19 cellular contexts compared by ENCODE assay signal in genomic region chr19:49398931-49399330, GRCh38. TPM values are rescaled to one million over a fixed set of nuclear protein-coding genes. Genes with fewer than 3 reads are reported as not detected.
DNase-seq lines count a peak whose midpoint lies in the region; ATAC-seq and TF ChIP-seq lines count a peak whose summit lies in the region.
"Had no signal": no experiment of that assay in that cellular context is flagged by ENCODE, and none has a peak within 500 bp of the region (broad histone marks: within the 10 kb centered on the region; RNA-seq: fewer than 3 reads in every experiment).

No MANE protein-coding gene starts in this region.

- intact Hi-C loops in naive thymus-derived CD4-positive, alpha-beta T cell (cut with micrococcal nuclease) = no loop called here
- intact Hi-C loops in MCF 10A (cut with micrococcal nuclease) = no loop called here

- no peaks in the 10 kb centered on the region for H3K9me3 Mint-ChIP-seq in activated naive CD8-positive, alpha-beta T cell (ENCODE audit: low read depth)
- H3K9me3 Mint-ChIP-seq in activated naive CD8-positive, alpha-beta T cell treated with anti-CD3 and anti-CD28 coated beads, Interleukin-2, amount 50 U/mL, for 24 hours = no peaks in the 10 kb centered on the region
- peaks cover 0 to 4% (median 0%) of the 10 kb centered on the region in 11 donors for H3K9me3 Mint-ChIP-seq in naive thymus-derived CD4-positive, alpha-beta T cell
- no peaks in the 10 kb centered on the region for H3K9me3 Mint-ChIP-seq in stimulated activated effector memory CD8-positive, alpha-beta T cell treated with anti-CD3 and anti-CD28 coated beads, Interleukin-12 subunit alpha, Interleukin-12 subunit beta, amount 100 ng/mL, for 72 hours
- H3K9me3 Mint-ChIP-seq in MCF 10A (ENCODE audit: unreplicated experiment) = no peaks in the 10 kb centered on the region
- H3K9me3 Mint-ChIP-seq: HFFc6 had no signal

- CTCF ChIA-PET in naive thymus-derived CD4-positive, alpha-beta T cell (lab: Charles Lee) = no interaction called here
- CTCF ChIA-PET in MCF 10A (lab: Yijun Ruan, JAX) = no interaction called here

- no peaks in the 10 kb centered on the region for H3K27me3 ChIP-seq in naive thymus-derived CD4-positive, alpha-beta T cell (ENCODE audit: control insufficient read depth in 2 of 2, insufficient read depth in 2 of 2, low read length in 2 of 2)
- H3K27me3 ChIP-seq in Peyer's patch = no peaks in the 10 kb centered on the region

- TF ChIP-seq CTCF in MCF 10A (IDR thresholded peaks at IDR 0.05; ENCODE audit: unreplicated experiment) (no peak), Peyer's patch (IDR thresholded peaks at IDR 0.05) (no peak)

- H3K27ac ChIP-seq in naive thymus-derived CD4-positive, alpha-beta T cell (ENCODE audit: low read depth, low read length) = no peak overlapping the region
- H3K27ac ChIP-seq in Peyer's patch = no peak overlapping the region

- H3K9me3 ChIP-seq in T-helper 17 cell (ENCODE audit: control insufficient read depth, low read length, poor library complexity, severe bottlenecking) = no peaks in the 10 kb centered on the region
- H3K9me3 ChIP-seq in naive thymus-derived CD4-positive, alpha-beta T cell (ENCODE audit: control insufficient read depth in 2 of 3, low read length in 3 of 3) = no peaks in the 10 kb centered on the region
- no peaks in the 10 kb centered on the region for H3K9me3 ChIP-seq in Peyer's patch

- no peak for ATAC-seq in activated naive CD8-positive, alpha-beta T cell treated with anti-CD3 and anti-CD28 coated beads, Interleukin-2, amount 50 U/mL, for 24 hours
- no peak for ATAC-seq in T-helper 17 cell
- no peak for ATAC-seq in naive thymus-derived CD4-positive, alpha-beta T cell
- ATAC-seq in stimulated activated effector memory CD8-positive, alpha-beta T cell treated with anti-CD3 and anti-CD28 coated beads, Interleukin-12 subunit alpha, Interleukin-12 subunit beta, amount 100 ng/mL, for 72 hours = no peak

- no peaks in the 10 kb centered on the region for H3K36me3 ChIP-seq in naive thymus-derived CD4-positive, alpha-beta T cell (ENCODE audit: control insufficient read depth in 2 of 3, insufficient read depth in 3 of 3, low read length in 3 of 3)
- H3K36me3 ChIP-seq in Peyer's patch = no peaks in the 10 kb centered on the region

- POLR2A ChIA-PET in naive thymus-derived CD4-positive, alpha-beta T cell (lab: Charles Lee) = interaction anchor here (1.1 kb wide), 1 partner anchor 46 kb away, joined by 3 read pairs; no protein-coding TSS in a partner anchor
- POLR2A ChIA-PET in MCF 10A (lab: Yijun Ruan, JAX) = interaction anchor here (0.5 kb wide), 1 partner anchor 49 kb away, joined by 3 read pairs; no protein-coding TSS in a partner anchor

- BruUV-seq in MCF 10A (replicated peaks; lab: Mats Ljungman, UMichigan) = no TSS peak

- TF ChIP-seq POLR2A in Peyer's patch (IDR thresholded peaks at IDR 0.05) = no peak

- no peak overlapping the region for H3K27ac Mint-ChIP-seq in activated naive CD8-positive, alpha-beta T cell
- no peak overlapping the region for H3K27ac Mint-ChIP-seq in activated naive CD8-positive, alpha-beta T cell treated with anti-CD3 and anti-CD28 coated beads, Interleukin-2, amount 50 U/mL, for 24 hours
- peak overlapping the region; percentile 83 for H3K27ac Mint-ChIP-seq in T-helper 17 cell
- peak overlapping the region in 5 of 9 donors; percentile 5 to 70 (median 49) for H3K27ac Mint-ChIP-seq in naive thymus-derived CD4-positive, alpha-beta T cell
- H3K27ac Mint-ChIP-seq in stimulated activated effector memory CD8-positive, alpha-beta T cell treated with anti-CD3 and anti-CD28 coated beads, Interleukin-12 subunit alpha, Interleukin-12 subunit beta, amount 100 ng/mL, for 72 hours = peak overlapping the region; percentile 3
- H3K27ac Mint-ChIP-seq in MCF 10A (ENCODE audit: low read depth, unreplicated experiment) = no peak overlapping the region
- H3K27ac Mint-ChIP-seq: HFFc6 had no signal

- no peak overlapping the region for H3K4me3 ChIP-seq in naive thymus-derived CD4-positive, alpha-beta T cell (ENCODE audit: low read length)
- no peak overlapping the region for H3K4me3 ChIP-seq in Peyer's patch

- no peaks in the 10 kb centered on the region for H3K27me3 Mint-ChIP-seq in activated naive CD8-positive, alpha-beta T cell
- peaks cover 1% of the 10 kb centered on the region for H3K27me3 Mint-ChIP-seq in activated naive CD8-positive, alpha-beta T cell treated with anti-CD3 and anti-CD28 coated beads, Interleukin-2, amount 50 U/mL, for 24 hours
- H3K27me3 Mint-ChIP-seq in T-helper 17 cell (no peaks in the 10 kb centered on the region), MCF 10A (ENCODE audit: insufficient read depth, unreplicated experiment) (peaks cover 18% of the 10 kb centered on the region)
- no peaks in the 10 kb centered on the region for H3K27me3 Mint-ChIP-seq in naive thymus-derived CD4-positive, alpha-beta T cell

- H3K36me3 Mint-ChIP-seq in activated naive CD8-positive, alpha-beta T cell = no peaks in the 10 kb centered on the region
- H3K36me3 Mint-ChIP-seq in activated naive CD8-positive, alpha-beta T cell treated with anti-CD3 and anti-CD28 coated beads, Interleukin-2, amount 50 U/mL, for 24 hours (ENCODE audit: low read depth) = no peaks in the 10 kb centered on the region
- H3K36me3 Mint-ChIP-seq in T-helper 17 cell (ENCODE audit: low read depth) = peaks cover 3% of the 10 kb centered on the region
- no peaks in the 10 kb centered on the region for H3K36me3 Mint-ChIP-seq in naive thymus-derived CD4-positive, alpha-beta T cell
- no peaks in the 10 kb centered on the region for H3K36me3 Mint-ChIP-seq in stimulated activated effector memory CD8-positive, alpha-beta T cell treated with anti-CD3 and anti-CD28 coated beads, Interleukin-12 subunit alpha, Interleukin-12 subunit beta, amount 100 ng/mL, for 72 hours
- H3K36me3 Mint-ChIP-seq in MCF 10A (ENCODE audit: insufficient read depth, unreplicated experiment) = no peaks in the 10 kb centered on the region

- H3K4me1 ChIP-seq in naive thymus-derived CD4-positive, alpha-beta T cell (ENCODE audit: control insufficient read depth in 2 of 2, insufficient read depth in 2 of 2, low read length in 2 of 2) = peaks cover 0 to 20% of the 10 kb centered on the region in 2 donors
- H3K4me1 ChIP-seq in Peyer's patch = no peaks in the 10 kb centered on the region

- peaks cover 29% of the 10 kb centered on the region for H3K4me1 Mint-ChIP-seq in activated naive CD8-positive, alpha-beta T cell (ENCODE audit: low read depth)
- H3K4me1 Mint-ChIP-seq in activated naive CD8-positive, alpha-beta T cell treated with anti-CD3 and anti-CD28 coated beads, Interleukin-2, amount 50 U/mL, for 24 hours = peaks cover 11% of the 10 kb centered on the region
- peaks cover 23% of the 10 kb centered on the region for H3K4me1 Mint-ChIP-seq in T-helper 17 cell
- H3K4me1 Mint-ChIP-seq in naive thymus-derived CD4-positive, alpha-beta T cell = peaks cover 14 to 35% (median 23%) of the 10 kb centered on the region in 7 donors
- H3K4me1 Mint-ChIP-seq in stimulated activated effector memory CD8-positive, alpha-beta T cell treated with anti-CD3 and anti-CD28 coated beads, Interleukin-12 subunit alpha, Interleukin-12 subunit beta, amount 100 ng/mL, for 72 hours = peaks cover 6% of the 10 kb centered on the region
- peaks cover 4% of the 10 kb centered on the region for H3K4me1 Mint-ChIP-seq in MCF 10A (ENCODE audit: insufficient read depth, unreplicated experiment)

- peak overlapping the region; percentile 4 for H3K4me3 Mint-ChIP-seq in activated naive CD8-positive, alpha-beta T cell
- H3K4me3 Mint-ChIP-seq in activated naive CD8-positive, alpha-beta T cell treated with anti-CD3 and anti-CD28 coated beads, Interleukin-2, amount 50 U/mL, for 24 hours = no peak overlapping the region
- H3K4me3 Mint-ChIP-seq in T-helper 17 cell (peak overlapping the region; percentile 63), MCF 10A (ENCODE audit: unreplicated experiment) (no peak overlapping the region)
- H3K4me3 Mint-ChIP-seq in naive thymus-derived CD4-positive, alpha-beta T cell = peak overlapping the region in 8 of 10 donors; percentile 0 to 76 (median 53)
- H3K4me3 Mint-ChIP-seq in stimulated activated effector memory CD8-positive, alpha-beta T cell treated with anti-CD3 and anti-CD28 coated beads, Interleukin-12 subunit alpha, Interleukin-12 subunit beta, amount 100 ng/mL, for 72 hours = no peak overlapping the region
- H3K4me3 Mint-ChIP-seq: HFFc6 had no signal

- no peak for DNase-seq in activated naive CD8-positive, alpha-beta T cell treated with anti-CD3 and anti-CD28 coated beads, Interleukin-2, amount 50 U/mL, for 24 hours
- DNase-seq in T-helper 17 cell = no peak
- DNase-seq in naive thymus-derived CD4-positive, alpha-beta T cell = no peak
- DNase-seq in stimulated activated effector memory CD8-positive, alpha-beta T cell treated with anti-CD3 and anti-CD28 coated beads, Interleukin-12 subunit alpha, Interleukin-12 subunit beta, amount 100 ng/mL, for 72 hours (ENCODE audit: low spot score in 2 of 2) = no peak
- no peak for DNase-seq in MCF 10A (ENCODE audit: unreplicated experiment)
- no peak for DNase-seq in NCI-H774 (lab: John Stamatoyannopoulos, UW)
- no peak for DNase-seq in Peyer's patch
- DNase-seq: EL, GOT3, HFFc6, KG1, NCI-H1105, NCI-H1694, NCI-H2107, NCI-H2227 treated with DMSO at 0.1 percent for 48 hours, NCI-H524, SHP77 had no signal

RNA-seq across cellular contexts. Expression of gene KASH5, which starts 10.9 kb away (rescaled TPM):
- total RNA-seq in T-helper 17 cell = under 1 TPM in 1 of 2 donors, not detected in 1; 0.86 TPM
- total RNA-seq in naive thymus-derived CD4-positive, alpha-beta T cell = under 1 TPM in 3 of 5 experiments, not detected in 2; 0.27 to 0.97 (median 0.42) TPM
- polyA plus RNA-seq in naive thymus-derived CD4-positive, alpha-beta T cell = not detected
- not detected in 2 replicates for total RNA-seq in MCF 10A (2022)
- not detected for total RNA-seq in Peyer's patch
- total RNA-seq: HFFc6, M059J had no signal

RNA-seq across cellular contexts. Expression of gene PTH2, which starts 24.3 kb away (rescaled TPM):
- total RNA-seq in T-helper 17 cell = not detected
- total RNA-seq in naive thymus-derived CD4-positive, alpha-beta T cell = not detected
- not detected for polyA plus RNA-seq in naive thymus-derived CD4-positive, alpha-beta T cell
- total RNA-seq in MCF 10A (2022) = not detected in 2 replicates
- total RNA-seq in Peyer's patch = not detected
- total RNA-seq: HFFc6, M059J had no signal

RNA-seq across cellular contexts. Expression of gene GFY, which starts 26.3 kb away (rescaled TPM):
- total RNA-seq in T-helper 17 cell (not detected), MCF 10A (2022) (not detected in 2 replicates), Peyer's patch (not detected)
- not detected for total RNA-seq in naive thymus-derived CD4-positive, alpha-beta T cell
- not detected for polyA plus RNA-seq in naive thymus-derived CD4-positive, alpha-beta T cell
- total RNA-seq: HFFc6, M059J had no signal

RNA-seq across cellular contexts. Expression of gene DKKL1, which starts 35.3 kb away (rescaled TPM):
- total RNA-seq in T-helper 17 cell = not detected
- not detected for total RNA-seq in naive thymus-derived CD4-positive, alpha-beta T cell
- not detected for polyA plus RNA-seq in naive thymus-derived CD4-positive, alpha-beta T cell
- total RNA-seq in MCF 10A (2022) = 0.56 TPM in 1 of 2 replicates, not detected in the other
- total RNA-seq in Peyer's patch = not detected
- total RNA-seq: HFFc6, M059J had no signal

RNA-seq across cellular contexts. Expression of gene TEAD2, which starts 36.7 kb away (rescaled TPM):
- total RNA-seq in T-helper 17 cell = under 1 TPM in 1 of 2 donors, not detected in 1; 0.17 TPM
- total RNA-seq in naive thymus-derived CD4-positive, alpha-beta T cell = under 1 TPM in 1 of 5 experiments, not detected in 4; 0.29 TPM
- not detected for polyA plus RNA-seq in naive thymus-derived CD4-positive, alpha-beta T cell
- 3.5 and 6.2 TPM in 2 replicates for total RNA-seq in MCF 10A (2022)
- 10 to 100 TPM in 1 of 4 donors, 1 to 10 TPM in 3; 1.2 to 28.1 (median 7.9) TPM for total RNA-seq in Peyer's patch

Comparison
In these comparisons a context has a peak if more than half of its experiments do, and no peak if none do; other contexts are left out.
1. H3K4me3 Mint-ChIP-seq: peak in activated naive CD8-positive, alpha-beta T cell (single experiment), T-helper 17 cell (single experiment) and naive thymus-derived CD4-positive, alpha-beta T cell (8 of 10); none in activated naive CD8-positive, alpha-beta T cell treated with anti-CD3 and anti-CD28 coated beads, Interleukin-2, amount 50 U/mL, for 24 hours (single experiment), stimulated activated effector memory CD8-positive, alpha-beta T cell treated with anti-CD3 and anti-CD28 coated beads, Interleukin-12 subunit alpha, Interleukin-12 subunit beta, amount 100 ng/mL, for 72 hours (single experiment) and MCF 10A (single experiment).
2. H3K27ac Mint-ChIP-seq: peak in T-helper 17 cell (single experiment), naive thymus-derived CD4-positive, alpha-beta T cell (5 of 9) and stimulated activated effector memory CD8-positive, alpha-beta T cell treated with anti-CD3 and anti-CD28 coated beads, Interleukin-12 subunit alpha, Interleukin-12 subunit beta, amount 100 ng/mL, for 72 hours (single experiment); none in activated naive CD8-positive, alpha-beta T cell (single experiment), activated naive CD8-positive, alpha-beta T cell treated with anti-CD3 and anti-CD28 coated beads, Interleukin-2, amount 50 U/mL, for 24 hours (single experiment) and MCF 10A (single experiment).